8 cellular contexts compared by ENCODE assay signal in the genomic region with DNA sequence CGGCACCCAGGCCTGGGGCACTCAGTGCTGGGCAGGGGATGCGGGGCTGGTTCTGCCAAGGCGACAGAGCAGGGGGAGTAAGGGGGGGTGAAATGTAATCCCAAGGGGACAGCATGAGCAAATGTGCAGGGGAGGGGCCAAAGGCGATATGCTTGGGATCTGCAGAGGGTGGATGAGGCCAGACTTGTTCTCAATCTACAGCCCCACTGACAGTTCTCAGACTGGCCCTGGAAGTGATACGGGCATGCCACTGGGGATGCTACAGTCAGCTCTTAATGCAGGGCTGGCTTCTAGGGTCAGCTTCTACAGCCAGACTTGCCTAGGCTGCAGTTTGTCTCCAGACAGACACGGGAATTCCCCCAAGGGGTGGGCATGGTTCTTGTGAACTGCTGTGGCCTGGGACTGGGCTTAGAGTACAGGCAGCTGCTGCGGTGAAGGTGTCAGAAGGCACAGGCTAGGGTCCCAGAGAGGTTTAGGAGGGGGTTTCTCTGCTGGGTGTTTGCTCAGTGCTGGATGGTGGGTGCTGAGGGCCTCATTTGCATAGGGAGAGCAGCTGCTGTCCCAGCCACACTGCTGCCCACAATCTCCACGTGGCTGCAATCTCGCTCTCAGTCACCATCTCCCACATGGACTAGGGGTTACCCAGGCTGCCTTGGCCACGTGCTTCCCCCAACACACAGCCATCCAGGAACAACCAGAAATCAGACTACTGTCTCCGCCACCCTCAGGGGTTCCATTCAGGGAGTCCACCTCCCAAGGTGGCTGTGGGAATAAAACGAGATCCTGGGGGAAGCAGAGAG.
A peak's percentile ranks its signal among the peaks of the same experiment; 100 is the strongest.
DNase-seq lines count a peak whose midpoint lies in the region; ATAC-seq and TF ChIP-seq lines count a peak whose summit lies in the region.

No MANE protein-coding gene starts in this region.

- TF ChIP-seq CTCF in lower lobe of right lung (IDR thresholded peaks at IDR 0.05) (no peak), ascending aorta (IDR thresholded peaks at IDR 0.05) (no peak)

- H3K4me1 ChIP-seq in BLaER1: peaks cover 93% of the 10 kb centered on the region
- H3K4me1 ChIP-seq in lower lobe of right lung: peaks cover 57% of the 10 kb centered on the region
- H3K4me1 ChIP-seq in ascending aorta: no peaks in the 10 kb centered on the region

- H3K4me2 ChIP-seq in BLaER1: peak overlapping the region; percentile 86

- H4K20me1 ChIP-seq in BLaER1: no peaks in the 10 kb centered on the region

- H3K9me3 ChIP-seq in BLaER1: no peaks in the 10 kb centered on the region; the same call in 1 of the 2 replicates
- H3K9me3 ChIP-seq in lower lobe of right lung: no peaks in the 10 kb centered on the region
- H3K9me3 ChIP-seq in ascending aorta: no peaks in the 10 kb centered on the region

- no peaks in the 10 kb centered on the region for H3K27me3 ChIP-seq in BLaER1
- H3K27me3 ChIP-seq in lower lobe of right lung (ENCODE audit: low read depth): no peaks in the 10 kb centered on the region
- H3K27me3 ChIP-seq in ascending aorta: no peaks in the 10 kb centered on the region

- ATAC-seq in GM18909 (IDR thresholded peaks at IDR 0.05; ENCODE audit: poor library complexity, unreplicated experiment) (peak; percentile 85), HG03097 (IDR thresholded peaks at IDR 0.05; ENCODE audit: low FRiP score, unreplicated experiment) (peak; percentile 76), lower lobe of right lung (peak; percentile 18 to 34)

- H3K9ac ChIP-seq in BLaER1: peak overlapping the region; percentile 68; the same call in 1 of the 2 replicates

- peak in 3 of 5 experiments; percentile 30 to 87 (median 54) for DNase-seq in T-helper 2 cell
- no peak for DNase-seq in lower lobe of right lung
- DNase-seq in OCI-M1 (lab: John Stamatoyannopoulos, UW): no peak
- DNase-seq in ascending aorta (ENCODE audit: low spot score in 2 of 2): no peak
- DNase-seq in cerebellar nuclear complex (lab: John Stamatoyannopoulos, UW): no peak

- H3K36me3 ChIP-seq in BLaER1 (no peaks in the 10 kb centered on the region), lower lobe of right lung (no peaks in the 10 kb centered on the region), ascending aorta (no peaks in the 10 kb centered on the region)

- no peak overlapping the region for H3K4me3 ChIP-seq in BLaER1
- no peak overlapping the region for H3K4me3 ChIP-seq in lower lobe of right lung
- H3K4me3 ChIP-seq in ascending aorta: no peak overlapping the region

- H3K27ac ChIP-seq in BLaER1 (peak overlapping the region; percentile 85), lower lobe of right lung (no peak overlapping the region), ascending aorta (no peak overlapping the region)

- intact Hi-C loops in lower lobe of right lung (cut with DNase I): no loop called here
- intact Hi-C loops in ascending aorta (cut with DNase I): no loop called here

Comparison
In these comparisons a context has a peak if more than half of its experiments do, and no peak if none do; other contexts are left out.
1. ATAC-seq: peak in every context shown above with its lines; median percentile 85 in GM18909; 76 in HG03097; 26 in lower lobe of right lung.
2. DNase-seq: peak in T-helper 2 cell (3 of 5); none in lower lobe of right lung (single experiment), OCI-M1 (single experiment), ascending aorta (0 of 2) and cerebellar nuclear complex (0 of 2).